ENCODE assay signal across 35 cellular contexts in genomic region chr16:78300469-78300868, GRCh38.
DNase-seq lines count a peak whose midpoint lies in the region; ATAC-seq, FAIRE-seq and TF ChIP-seq lines count a peak whose summit lies in the region.
"Had no signal": no experiment of that assay in that cellular context is flagged by ENCODE, and none has a peak within 500 bp of the region (broad histone marks: within the 10 kb centered on the region; RNA-seq: fewer than 3 reads in every experiment).

No MANE protein-coding gene starts in this region.

- no peak for DNase-seq in HepG2 (ENCODE audit: low spot score)
- DNase-seq in right lobe of liver: no peak
- no peak for DNase-seq in SK-N-SH
- DNase-seq in mesenchymal stem cell: no peak
- no peak for DNase-seq in effector CD4-positive, alpha-beta T cell
- DNase-seq in right atrium auricular region (ENCODE audit: low spot score): no peak
- DNase-seq in DMS153 treated with DMSO at 0.1 percent for 48 hours (lab: John Stamatoyannopoulos, UW; ENCODE audit: unreplicated experiment): no peak
- DNase-seq: 8988T; ACHN; AML-193; BE2C; C1 segment of cervical spinal cord; Caco-2; Calu3; CD4-positive, alpha-beta memory T cell; CD4-positive, alpha-beta T cell; CD4-positive, CD25-positive, alpha-beta regulatory T cell; CD8-positive, alpha-beta memory T cell; CD8-positive, alpha-beta T cell; COR-L47; DMS 273 treated with DMSO at 0.1 percent for 48 hours; DMS153; DMS53; DMS79; DMS79 treated with DMSO at 0.1 percent for 48 hours; DND-41; EL had no signal

- peak overlapping the region; percentile 33 to 37 for H2BK12ac ChIP-seq in mesenchymal stem cell (ENCODE audit: low read length in 2 of 2)

- H4K8ac ChIP-seq in mesenchymal stem cell (ENCODE audit: low read length): no peak overlapping the region

- H3K36me3 ChIP-seq in HepG2 (replicated peaks in 1 of 2; ENCODE audit: control insufficient read depth in 1 of 2, insufficient read depth in 2 of 2, low read length in 2 of 2) (no peaks in the 10 kb centered on the region), right lobe of liver (no peaks in the 10 kb centered on the region), SK-N-SH (replicated peaks in 1 of 2; ENCODE audit: control insufficient read depth in 1 of 2, insufficient read depth in 2 of 2, low read length in 1 of 2) (no peaks in the 10 kb centered on the region), mesenchymal stem cell (ENCODE audit: control insufficient read depth in 1 of 2, insufficient read depth in 2 of 2, low read depth in 1 of 2, low read length in 2 of 2) (no peaks in the 10 kb centered on the region), right atrium auricular region (no peaks in the 10 kb centered on the region)
- H3K36me3 ChIP-seq: BE2C; BLaER1; BLaER1 treated with 17β-estradiol and CSF1 and Interleukin-3, amounts not matched to agents 10 nM and 100 nM had no signal

- H2AFZ ChIP-seq in HepG2 (ENCODE audit: low read length) (no peak overlapping the region), SK-N-SH (ENCODE audit: low read depth) (no peak overlapping the region), mesenchymal stem cell (ENCODE audit: low read depth, low read length) (no peak overlapping the region)

- intact Hi-C loops in HepG2 (cut with micrococcal nuclease; ENCODE audit: unreplicated experiment): no loop called here
- intact Hi-C loops in right lobe of liver (cut with DNase I): no loop called here

- H3K4me1 ChIP-seq in HepG2 (ENCODE audit: insufficient read depth, low read length) (peaks cover 36% of the 10 kb centered on the region), right lobe of liver (no peaks in the 10 kb centered on the region), SK-N-SH (ENCODE audit: control insufficient read depth in 1 of 2, insufficient read depth in 2 of 2, low read depth in 1 of 2, low read length in 1 of 2) (peaks cover 0 to 20% of the 10 kb centered on the region in 2 experiments; a peak in 2 of 4 replicates), mesenchymal stem cell (ENCODE audit: control insufficient read depth, insufficient read depth, low read depth, low read length) (peaks cover 3% of the 10 kb centered on the region), right atrium auricular region (no peaks in the 10 kb centered on the region)
- H3K4me1 ChIP-seq: A549, BE2C, BLaER1 had no signal

- H3K27ac ChIP-seq in HepG2 (ENCODE audit: extremely low read length, insufficient read depth, low read length) (no peak overlapping the region), right lobe of liver (no peak overlapping the region), SK-N-SH (ENCODE audit: low read depth in 2 of 2, low read length in 1 of 2) (peak overlapping the region in 1 of 2 experiments; percentile 63; a peak in 2 of 4 replicates), mesenchymal stem cell (ENCODE audit: low read length, poor library complexity, severe bottlenecking) (no peak overlapping the region), right atrium auricular region (no peak overlapping the region)
- H3K27ac ChIP-seq: 22Rv1; A549; BLaER1; BLaER1 treated with 17β-estradiol and CSF1 and Interleukin-3, amounts not matched to agents 10 nM and 100 nM; C4-2B had no signal

- H3K9me3 ChIP-seq in HepG2 (ENCODE audit: low read length): no peaks in the 10 kb centered on the region
- no peaks in the 10 kb centered on the region for H3K9me3 ChIP-seq in right lobe of liver
- no peaks in the 10 kb centered on the region for H3K9me3 ChIP-seq in SK-N-SH
- H3K9me3 ChIP-seq in mesenchymal stem cell (ENCODE audit: control insufficient read depth, low read length): no peaks in the 10 kb centered on the region
- H3K9me3 ChIP-seq in right atrium auricular region: no peaks in the 10 kb centered on the region
- H3K9me3 ChIP-seq: A549, BE2C, BLaER1 had no signal

- TF ChIP-seq CTCF in HepG2 (CRISPR knock-in tag; IDR thresholded peaks at IDR 0.05) (no peak), right lobe of liver (IDR thresholded peaks at IDR 0.05) (no peak), SK-N-SH (IDR thresholded peaks at IDR 0.05) (no peak), right atrium auricular region (IDR thresholded peaks at IDR 0.05) (no peak)

- POLR2A ChIA-PET in HepG2 (lab: Yijun Ruan, JAX): no interaction called here
- POLR2A ChIA-PET in SK-N-SH (lab: Yijun Ruan, JAX): no interaction called here

- peaks cover 2% of the 10 kb centered on the region for H3K79me1 ChIP-seq in mesenchymal stem cell (replicated peaks; ENCODE audit: low read length, poor library complexity, severe bottlenecking)

- H3K4me2 ChIP-seq in HepG2 (ENCODE audit: low read depth, low read length) (no peak overlapping the region), SK-N-SH (peak overlapping the region; percentile 27; the same call in 1 of the 2 replicates), mesenchymal stem cell (ENCODE audit: low read length, poor library complexity, severe bottlenecking) (no peak overlapping the region)
- H3K4me2 ChIP-seq: A549; BLaER1; BLaER1 treated with 17β-estradiol and CSF1 and Interleukin-3, amounts not matched to agents 10 nM and 100 nM had no signal

- CTCF ChIA-PET in HepG2 (lab: Yijun Ruan, JAX; ENCODE audit: low intra/inter-chr PET ratio, low total read pairs) (no interaction called here), SK-N-SH (lab: Yijun Ruan, JAX) (no interaction called here)

- H3K9me2 ChIP-seq in SK-N-SH: no peaks in the 10 kb centered on the region

- H2BK15ac ChIP-seq in mesenchymal stem cell (ENCODE audit: low read depth, poor library complexity, severe bottlenecking): no peak overlapping the region

- no peak overlapping the region for H3K23ac ChIP-seq in mesenchymal stem cell (ENCODE audit: low read length in 2 of 2)

- no peak for TF ChIP-seq EP300 in HepG2 (IDR thresholded peaks at IDR 0.05; ENCODE audit: low read depth in 2 of 2, low read length in 2 of 2)
- no peak for TF ChIP-seq EP300 in HepG2 (CRISPR knock-in tag; IDR thresholded peaks at IDR 0.05; ENCODE audit: borderline replicate concordance)
- TF ChIP-seq EP300 in SK-N-SH (IDR thresholded peaks at IDR 0.05; ENCODE audit: borderline replicate concordance in 1 of 2, low read depth in 1 of 2, low read length in 1 of 2): peak; percentile 22 to 85; a peak in 2 of 4 replicates

- no peak overlapping the region for H3K9ac ChIP-seq in HepG2 (ENCODE audit: insufficient read depth, low read depth, low read length)
- H3K9ac ChIP-seq in SK-N-SH: no peak overlapping the region
- no peak overlapping the region for H3K9ac ChIP-seq in mesenchymal stem cell (ENCODE audit: low read length)
- H3K9ac ChIP-seq: BLaER1; BLaER1 treated with 17β-estradiol and CSF1 and Interleukin-3, amounts not matched to agents 10 nM and 100 nM had no signal

- WGBS in HepG2 (ENCODE audit: low lambda C conversion rate): 80% methylated on average over 3 of the region's 3 CpGs
- 95% methylated on average over 3 of the region's 3 CpGs for WGBS in right lobe of liver (ENCODE audit: insufficient coverage, low coverage, low lambda C conversion rate, missing lambda C conversion rate)
- 11% methylated on average over 3 of the region's 3 CpGs for WGBS in SK-N-SH (ENCODE audit: low lambda C conversion rate)
- 71% methylated on average over 2 of the region's 3 CpGs for WGBS in mesenchymal stem cell

- H4K20me1 ChIP-seq in HepG2 (ENCODE audit: insufficient read depth, low read length): no peaks in the 10 kb centered on the region
- no peaks in the 10 kb centered on the region for H4K20me1 ChIP-seq in SK-N-SH (ENCODE audit: insufficient read depth)
- H4K20me1 ChIP-seq: BLaER1; BLaER1 treated with 17β-estradiol and CSF1 and Interleukin-3, amounts not matched to agents 10 nM and 100 nM had no signal

- H2BK5ac ChIP-seq in mesenchymal stem cell (ENCODE audit: low read depth, low read length, poor library complexity, severe bottlenecking): no peak overlapping the region

- peak overlapping the region in 1 of 2 experiments; percentile 74 for H3K14ac ChIP-seq in mesenchymal stem cell (ENCODE audit: low read length in 2 of 2)

- H3K27me3 ChIP-seq in HepG2 (ENCODE audit: control insufficient read depth in 1 of 2, insufficient read depth in 2 of 2, low read length in 2 of 2) (no peaks in the 10 kb centered on the region), right lobe of liver (no peaks in the 10 kb centered on the region), SK-N-SH (ENCODE audit: insufficient read depth) (no peaks in the 10 kb centered on the region), mesenchymal stem cell (ENCODE audit: control insufficient read depth in 1 of 2, insufficient read depth in 1 of 2, low read length in 2 of 2) (no peaks in the 10 kb centered on the region), right atrium auricular region (no peaks in the 10 kb centered on the region)
- H3K27me3 ChIP-seq: BE2C; BLaER1; BLaER1 treated with 17β-estradiol and CSF1 and Interleukin-3, amounts not matched to agents 10 nM and 100 nM had no signal

- TF ChIP-seq POLR2A in HepG2 (IDR thresholded peaks at IDR 0.05; ENCODE audit: insufficient read depth in 1 of 2, low read depth in 2 of 2, low read length in 2 of 2): no peak
- TF ChIP-seq POLR2A in right lobe of liver (IDR thresholded peaks at IDR 0.05): no peak

- no peak overlapping the region for H3K4ac ChIP-seq in mesenchymal stem cell (ENCODE audit: low read depth in 1 of 2, low read length in 2 of 2)

- TF ChIP-seq RAD21 in HepG2 (CRISPR knock-in tag; IDR thresholded peaks at IDR 0.05): no peak
- TF ChIP-seq RAD21 in SK-N-SH (IDR thresholded peaks at IDR 0.05; ENCODE audit: low read length): no peak

- H3K18ac ChIP-seq in mesenchymal stem cell (ENCODE audit: low read depth in 1 of 2, low read length in 2 of 2): peak overlapping the region in 1 of 2 experiments; percentile 11

- peaks cover 28% of the 10 kb centered on the region for H3F3A ChIP-seq in SK-N-SH (replicated peaks; ENCODE audit: insufficient read depth)

- in situ Hi-C loops in HepG2 (cut with HindIII; ENCODE audit: extremely low pct_ligation_motif_present, low pct_unique_long_range_greater_than_20kb): no loop called here

- H2AK5ac ChIP-seq in mesenchymal stem cell (ENCODE audit: low read length, severe bottlenecking): no peak overlapping the region

- no peak for ATAC-seq in HepG2
- no peak for ATAC-seq in right lobe of liver
- peak; percentile 56 for ATAC-seq in SK-N-SH treated with all-trans-retinoic acid at 6 μM for 48 hours
- ATAC-seq: A549; CD8-positive, alpha-beta T cell had no signal

- no peak for FAIRE-seq in HepG2 (lab: Jason Lieb, UNC)
- FAIRE-seq: A204.1, A549, D721Med had no signal

- no TSS peak for BruUV-seq in HepG2 (replicated peaks; lab: Mats Ljungman, UMichigan)

- no peak overlapping the region for H2BK120ac ChIP-seq in mesenchymal stem cell (ENCODE audit: low read depth, low read length)

- H4K91ac ChIP-seq in mesenchymal stem cell (ENCODE audit: low read length): no peak overlapping the region

- H3K4me3 ChIP-seq in HepG2 (replicated peaks in 1 of 3; ENCODE audit: insufficient read depth in 1 of 3, low read depth in 2 of 3, low read length in 3 of 3) (no peak overlapping the region), right lobe of liver (no peak overlapping the region), SK-N-SH (ENCODE audit: low read depth in 2 of 2, low read length in 1 of 2) (no peak overlapping the region), mesenchymal stem cell (ENCODE audit: insufficient read depth in 1 of 2, low read depth in 1 of 2, low read length in 2 of 2) (no peak overlapping the region), right atrium auricular region (no peak overlapping the region)
- H3K4me3 ChIP-seq: A549; BLaER1; BLaER1 treated with 17β-estradiol and CSF1 and Interleukin-3, amounts not matched to agents 10 nM and 100 nM had no signal

- no peaks in the 10 kb centered on the region for H3K79me2 ChIP-seq in HepG2 (ENCODE audit: insufficient read depth, low read length)
- no peaks in the 10 kb centered on the region for H3K79me2 ChIP-seq in SK-N-SH (ENCODE audit: insufficient read depth)

Comparison
In these comparisons a context has a peak if more than half of its experiments do, and no peak if none do; other contexts are left out.
1. Of the 25 proteins assayed by ChIP-seq in both HepG2 and SK-N-SH: peak only in HepG2: none; only in SK-N-SH: EP300, FOSL2, FOXM1, JUND, MAX, NFIC and 2 more; in both: none; in neither: 17.